Comparison of ENCODE assay signal across 8 cellular contexts in the genomic region with DNA sequence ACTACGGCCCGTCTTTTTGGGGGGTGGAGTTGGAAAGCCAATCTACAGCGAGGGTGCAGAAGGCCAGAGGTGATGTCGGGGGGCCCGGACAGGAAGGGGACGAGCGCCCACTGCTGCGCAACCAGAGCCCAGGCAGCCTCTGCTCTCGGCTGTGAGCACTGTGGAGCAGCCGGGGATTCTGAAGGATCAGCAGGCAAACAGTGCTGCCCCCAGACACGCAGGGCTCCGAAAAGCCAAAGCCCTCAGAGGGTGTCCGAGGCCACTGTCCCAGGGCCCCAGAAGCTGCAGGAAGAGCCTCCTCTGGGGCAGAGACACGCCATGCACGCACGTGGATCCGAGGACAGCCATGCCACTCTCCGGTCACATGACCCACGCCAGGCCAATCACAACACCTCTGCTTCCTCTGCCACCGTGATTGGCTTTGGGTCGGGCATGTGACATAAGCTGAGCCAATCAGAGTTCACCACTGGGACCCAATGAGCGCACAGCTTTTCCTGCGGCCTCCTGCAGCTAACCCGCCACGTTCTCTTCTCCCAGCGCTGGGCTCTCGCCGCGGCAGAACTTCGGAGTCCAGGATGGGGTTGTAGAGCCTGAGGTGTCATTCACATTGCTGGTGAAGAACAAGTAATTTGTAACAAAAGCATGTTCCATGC. TPM values are rescaled to one million over a fixed set of nuclear protein-coding genes. Genes with fewer than 3 reads are reported as not detected.
A peak's percentile ranks its signal among the peaks of the same experiment; 100 is the strongest.
DNase-seq lines count a peak whose midpoint lies in the region; ATAC-seq, FAIRE-seq and TF ChIP-seq lines count a peak whose summit lies in the region.

No MANE protein-coding gene starts in this region.

- no peaks in the 10 kb centered on the region for H3K9me3 ChIP-seq in endothelial cell of umbilical vein (replicated peaks; ENCODE audit: control insufficient read depth, insufficient read depth, low read length)

- no peak for TF ChIP-seq POLR2A in endothelial cell of umbilical vein (IDR thresholded peaks at IDR 0.05; ENCODE audit: low read depth, low read length)

- POLR2A ChIA-PET in endothelial cell of umbilical vein (lab: Charles Lee) = interaction anchor here (0.6 kb wide), 1 partner anchor 53 kb away, joined by 4 read pairs; no protein-coding TSS in a partner anchor

- H3K9ac ChIP-seq in endothelial cell of umbilical vein (replicated peaks; ENCODE audit: extremely low read depth, insufficient read depth, low read length) = no peak overlapping the region

- DNase-seq in GM04504 (ENCODE audit: low read depth) (peak; percentile 87), NCI-H2171 (lab: John Stamatoyannopoulos, UW) (peak; percentile 94), endothelial cell of umbilical vein (ENCODE audit: low read depth, low spot score) (peak; percentile 32), nephron progenitor cell (no peak), NCI-H226 (no peak), DMS153 (lab: John Stamatoyannopoulos, UW) (no peak)

- H3K4me3 Mint-ChIP-seq in nephron progenitor cell = no peak overlapping the region

- peak overlapping the region; percentile 42 for H3K27ac Mint-ChIP-seq in nephron progenitor cell

- H3K9me3 Mint-ChIP-seq in nephron progenitor cell = peaks cover under 1% of the 10 kb centered on the region

- no peak overlapping the region for H3K4me2 ChIP-seq in endothelial cell of umbilical vein (ENCODE audit: insufficient read depth, low read length)

- H3K4me3 ChIP-seq in endothelial cell of umbilical vein (replicated peaks in 1 of 3; ENCODE audit: insufficient read depth in 1 of 3, low read depth in 1 of 3, low read length in 3 of 3) = no peak overlapping the region

- H3K36me3 Mint-ChIP-seq in nephron progenitor cell (ENCODE audit: low read depth) = peaks cover 7% of the 10 kb centered on the region

- H2AFZ ChIP-seq in endothelial cell of umbilical vein (ENCODE audit: low read depth, low read length) = no peak overlapping the region

- no peak overlapping the region for H3K27ac ChIP-seq in endothelial cell of umbilical vein (ENCODE audit: insufficient read depth, low read depth, low read length)

- dilution Hi-C loops in endothelial cell of umbilical vein (cut with MboI; ENCODE audit: extremely low pct_ligation_motif_present, low sequenced_read_pairs) = no loop called here

- no TSS peak for BruUV-seq in endothelial cell of umbilical vein (replicated peaks; lab: Mats Ljungman, UMichigan)

- CTCF ChIA-PET in endothelial cell of umbilical vein (lab: Charles Lee) = interaction anchor here (1.0 to 1.2 kb wide), 2 partner anchors 13 to 15 kb away, joined by 3 read pairs; no protein-coding TSS in a partner anchor

- H3K4me1 ChIP-seq in endothelial cell of umbilical vein (ENCODE audit: control insufficient read depth, extremely low read depth, insufficient read depth, low read length) = no peaks in the 10 kb centered on the region

- no peaks in the 10 kb centered on the region for H3K36me3 ChIP-seq in endothelial cell of umbilical vein (ENCODE audit: control insufficient read depth in 2 of 2, extremely low read depth in 1 of 2, insufficient read depth in 2 of 2, low read length in 2 of 2)

- no peaks in the 10 kb centered on the region for H4K20me1 ChIP-seq in endothelial cell of umbilical vein (replicated peaks; ENCODE audit: control insufficient read depth, extremely low read depth, insufficient read depth, low read length)

- no peaks in the 10 kb centered on the region for H3K27me3 ChIP-seq in endothelial cell of umbilical vein (ENCODE audit: control insufficient read depth in 2 of 2, insufficient read depth in 2 of 2, low read length in 2 of 2)

- no peak for FAIRE-seq in endothelial cell of umbilical vein (lab: Jason Lieb, UNC)

- peaks cover 41% of the 10 kb centered on the region for H3K4me1 Mint-ChIP-seq in nephron progenitor cell

- H3K27me3 Mint-ChIP-seq in nephron progenitor cell (ENCODE audit: low read depth, poor library complexity) = peaks cover 13% of the 10 kb centered on the region

- TF ChIP-seq CTCF in endothelial cell of umbilical vein (IDR thresholded peaks at IDR 0.05; ENCODE audit: extremely low read depth in 1 of 2, insufficient read depth in 1 of 2, low read depth in 1 of 2, low read length in 2 of 2) (no peak), nephron progenitor cell (IDR thresholded peaks at IDR 0.05) (no peak)

- intact Hi-C loops in endothelial cell of umbilical vein (cut with micrococcal nuclease) = no loop called here

- no peaks in the 10 kb centered on the region for H3K9me1 ChIP-seq in endothelial cell of umbilical vein (replicated peaks; ENCODE audit: control insufficient read depth, extremely low read depth, insufficient read depth, low read length)

- no peaks in the 10 kb centered on the region for H3K79me2 ChIP-seq in endothelial cell of umbilical vein (ENCODE audit: control insufficient read depth, insufficient read depth, low read length)

- ATAC-seq in GM19463 (IDR thresholded peaks at IDR 0.05; ENCODE audit: unreplicated experiment) (no peak), GM21619 (IDR thresholded peaks at IDR 0.05; ENCODE audit: unreplicated experiment) (no peak)

TF ChIP-seq in endothelial cell of umbilical vein, 7 proteins besides CTCF, POLR2A, EP300 and RAD21:
- TF ChIP-seq, protein P1, sequence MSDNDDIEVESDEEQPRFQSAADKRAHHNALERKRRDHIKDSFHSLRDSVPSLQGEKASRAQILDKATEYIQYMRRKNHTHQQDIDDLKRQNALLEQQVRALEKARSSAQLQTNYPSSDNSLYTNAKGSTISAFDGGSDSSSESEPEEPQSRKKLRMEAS (IDR thresholded peaks at IDR 0.05; ENCODE audit: insufficient read depth, insufficient read length) = peak; percentile 64
- no peak for TF ChIP-seq GATA2 (IDR thresholded peaks at IDR 0.05; ENCODE audit: insufficient read depth, insufficient read length, low read depth, low read length)

RNA-seq across cellular contexts. Expression of gene ACTG1, which starts 40.7 kb away (rescaled TPM):
- 6,127 and 6,180 TPM in 2 replicates for total RNA-seq in endothelial cell of umbilical vein
- 7,850 and 10,663 TPM in 2 replicates for polyA plus RNA-seq in endothelial cell of umbilical vein
- polyA plus RNA-seq in endothelial cell of umbilical vein (2011; cell fraction: cytosol; rRNA removed) = 8,486 and 8,491 TPM in 2 replicates
- 3,539 and 4,015 TPM in 2 replicates for polyA plus RNA-seq in endothelial cell of umbilical vein (2011; cell fraction: nucleus; rRNA removed)
- 6,029 and 7,831 TPM in 2 replicates for polyA plus RNA-seq in endothelial cell of umbilical vein (2012)
- polyA minus RNA-seq in endothelial cell of umbilical vein = 1,957 and 3,242 TPM in 2 replicates
- polyA minus RNA-seq in endothelial cell of umbilical vein (2011; cell fraction: cytosol; rRNA and poly(A)+ RNA removed) = 776 TPM
- 664 and 1,635 TPM in 2 replicates for polyA minus RNA-seq in endothelial cell of umbilical vein (2011; cell fraction: nucleus; rRNA and poly(A)+ RNA removed)

RNA-seq across cellular contexts. Expression of gene FSCN2, which starts 56.2 kb away (rescaled TPM):
- 0.58 and 0.71 TPM in 2 replicates for total RNA-seq in endothelial cell of umbilical vein
- 0.32 and 0.46 TPM in 2 replicates for polyA plus RNA-seq in endothelial cell of umbilical vein
- polyA plus RNA-seq in endothelial cell of umbilical vein (2011; cell fraction: cytosol; rRNA removed) = 0.06 and 0.10 TPM in 2 replicates
- 0.43 and 0.87 TPM in 2 replicates for polyA plus RNA-seq in endothelial cell of umbilical vein (2011; cell fraction: nucleus; rRNA removed)
- polyA plus RNA-seq in endothelial cell of umbilical vein (2012) = 0.12 and 0.25 TPM in 2 replicates
- 0.41 TPM in 1 of 2 replicates, not detected in the other for polyA minus RNA-seq in endothelial cell of umbilical vein
- polyA minus RNA-seq in endothelial cell of umbilical vein (2011; cell fraction: cytosol; rRNA and poly(A)+ RNA removed) = 1.1 TPM
- polyA minus RNA-seq in endothelial cell of umbilical vein (2011; cell fraction: nucleus; rRNA and poly(A)+ RNA removed) = 0.67 and 1.4 TPM in 2 replicates

Comparison
In these comparisons a context has a peak if more than half of its experiments do, and no peak if none do; other contexts are left out.
1. DNase-seq: peak in GM04504 (single experiment), NCI-H2171 (single experiment) and endothelial cell of umbilical vein (single experiment); none in nephron progenitor cell (single experiment), NCI-H226 (single experiment) and DMS153 (single experiment).